8 cellular contexts compared by ENCODE assay signal in the genomic region with DNA sequence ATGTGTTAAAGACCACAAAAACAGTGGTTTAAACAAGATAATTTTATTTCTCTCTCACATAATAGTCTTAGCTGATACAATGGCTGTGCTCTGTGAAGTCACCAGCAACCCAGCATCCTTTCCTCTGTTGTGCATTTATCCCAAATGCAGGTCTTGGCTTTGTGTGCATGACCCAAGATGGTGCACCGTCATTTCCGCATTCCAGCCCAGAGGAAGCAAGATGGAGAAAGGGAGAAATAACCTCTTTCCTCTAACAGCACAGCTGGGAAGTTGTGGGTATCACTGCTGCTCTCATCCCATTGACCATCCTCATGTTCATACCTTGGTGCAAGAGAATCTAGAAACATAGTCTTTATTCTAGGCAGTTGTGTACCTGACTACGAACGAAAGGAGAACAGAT. TPM values are rescaled to one million over a fixed set of nuclear protein-coding genes. Genes with fewer than 3 reads are reported as not detected.
"Had no signal": no experiment of that assay in that cellular context is flagged by ENCODE, and none has a peak within 500 bp of the region (broad histone marks: within the 10 kb centered on the region; RNA-seq: fewer than 3 reads in every experiment).

No MANE protein-coding gene starts in this region.

- H3K4me2 ChIP-seq: KMS-11 had no signal

- H3K27ac ChIP-seq: HL-60, KMS-11 had no signal

- DNase-seq: IMR-90, KBM-7, KG1 had no signal

- H3K9ac ChIP-seq: KMS-11 had no signal

- FAIRE-seq: HTR-8/SVneo had no signal

RNA-seq across cellular contexts. Expression of a gene that starts 21.8 kb away (rescaled TPM):
- total RNA-seq: HT1080, IMR-90 had no signal
- polyA plus RNA-seq: IgD-negative memory B cell, IMR-90 had no signal
